Comparison of ENCODE assay signal across 8 cellular contexts in the genomic region with DNA sequence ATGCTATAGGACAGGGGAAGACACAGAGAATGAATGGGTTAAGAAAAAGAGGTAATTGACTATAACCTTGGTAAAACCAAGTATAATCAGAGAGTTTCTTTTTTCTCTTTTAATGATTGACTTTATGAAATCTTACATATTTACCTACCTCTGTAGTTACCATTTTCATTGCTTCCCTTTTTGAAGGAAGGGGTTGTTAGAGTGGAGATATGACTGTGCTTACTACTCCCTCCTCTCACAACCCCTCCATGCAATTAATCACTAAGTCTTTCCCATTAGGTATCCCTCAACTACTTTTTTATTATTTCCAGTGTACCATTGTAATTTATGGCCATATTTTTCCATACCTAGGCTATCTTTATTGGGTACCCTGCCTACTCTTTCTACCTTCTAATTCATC.
"Had no signal": no experiment of that assay in that cellular context is flagged by ENCODE, and none has a peak within 500 bp of the region (broad histone marks: within the 10 kb centered on the region; RNA-seq: fewer than 3 reads in every experiment).

No MANE protein-coding gene starts in this region.

- H3K27ac Mint-ChIP-seq: GM23338, H9 had no signal

- ATAC-seq: GM23338, HepG2 had no signal

- H3K4me3 ChIP-seq: GM23338 had no signal

- DNase-seq: H9, HCEC 1CT, KBM-7 had no signal

- H3K27ac ChIP-seq: HL-60, KMS-11 had no signal

- H3K9ac ChIP-seq: KMS-11 had no signal

- H3K4me3 Mint-ChIP-seq: GM23338, H9, IgD-negative memory B cell had no signal

- H3K9me3 Mint-ChIP-seq: GM23338, IgD-negative memory B cell had no signal

- H3K27me3 Mint-ChIP-seq: IgD-negative memory B cell had no signal

- H2AFZ ChIP-seq: GM23338 had no signal

- H3K4me1 Mint-ChIP-seq: IgD-negative memory B cell had no signal

- H3K4me2 ChIP-seq: GM23338, KMS-11 had no signal
